In the genomic region with DNA sequence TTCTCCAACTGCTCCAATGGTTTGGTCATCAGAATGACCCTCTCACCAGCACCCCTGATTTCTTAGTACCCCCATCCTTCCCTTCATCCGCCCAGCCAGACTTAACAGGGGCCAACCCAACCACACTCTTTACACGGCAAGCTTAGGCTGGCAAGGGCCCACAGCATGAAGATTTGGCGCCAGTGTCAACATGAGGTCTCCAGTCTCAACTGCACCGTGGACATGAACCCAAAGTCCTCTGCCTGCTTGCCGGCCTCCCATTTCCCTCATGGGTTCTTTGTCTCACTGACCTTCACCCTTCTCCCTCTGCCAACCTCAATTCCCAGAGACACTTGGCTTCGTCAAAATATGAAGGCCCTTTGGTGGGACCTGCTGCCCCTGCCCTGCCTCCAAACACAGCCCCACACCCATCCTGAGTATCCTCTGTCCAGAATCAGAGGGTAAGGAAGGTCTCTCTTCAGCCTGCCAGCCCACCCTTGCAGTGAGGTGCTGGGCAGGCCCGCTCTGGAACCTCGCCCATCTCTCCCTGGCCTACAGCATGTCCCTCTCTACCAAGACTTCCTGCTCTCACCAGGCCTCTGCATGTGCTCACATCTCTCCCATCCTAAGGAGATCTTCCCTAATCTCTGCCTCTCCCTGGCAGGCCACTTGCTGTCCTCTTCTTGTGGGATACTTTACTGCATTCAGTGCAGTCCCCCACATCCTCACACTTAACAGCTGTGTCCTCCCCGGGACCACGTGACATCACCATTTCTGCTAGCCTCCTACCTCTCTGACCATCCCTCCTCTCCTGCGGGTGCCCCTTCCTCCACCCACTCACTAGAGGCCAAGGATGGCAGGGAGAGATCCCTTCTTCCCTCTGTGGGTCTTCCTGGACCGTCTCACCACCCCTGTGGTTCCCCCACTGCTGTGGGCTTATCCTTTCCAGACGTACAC, we compare ENCODE assay signal across 11 cellular contexts.
DNase-seq lines count a peak whose midpoint lies in the region; ATAC-seq, FAIRE-seq and TF ChIP-seq lines count a peak whose summit lies in the region.
"Had no signal": no experiment of that assay in that cellular context is flagged by ENCODE, and none has a peak within 500 bp of the region (broad histone marks: within the 10 kb centered on the region; RNA-seq: fewer than 3 reads in every experiment).

No MANE protein-coding gene starts in this region.

- BruUV-seq in K562 (replicated peaks; lab: Mats Ljungman, UMichigan), result no TSS peak

- H3K4me1 ChIP-seq in heart right ventricle, result peaks cover 12 to 50% (median 28%) of the 10 kb centered on the region in 9 donors
- H3K4me1 ChIP-seq in K562 (replicated peaks in 1 of 2; ENCODE audit: control insufficient read depth in 2 of 2, insufficient read depth in 2 of 2, low read length in 2 of 2), result peaks cover 25 to 30% of the 10 kb centered on the region in 2 experiments

- no peak overlapping the region for H2AFZ ChIP-seq in K562 (ENCODE audit: low read depth, low read length)

- peaks cover 51% of the 10 kb centered on the region for H3K4me1 Mint-ChIP-seq in nephron

- DNase-seq in left ventricle myocardium superior (peak; percentile 15), heart right ventricle (no peak), K562 (ENCODE audit: extremely low read depth in 1 of 4, low spot score in 3 of 4) (no peak), urothelium cell line (ENCODE audit: low spot score) (no peak), GM10248 (ENCODE audit: extremely low spot score) (no peak), HuH-7.5 (ENCODE audit: low spot score) (no peak), NCI-H1694 (lab: John Stamatoyannopoulos, UW) (no peak)
- DNase-seq: H9, NCI-H1048, NCI-H446 treated with DMSO at 0.1 percent for 48 hours had no signal

- H3K27me3 ChIP-seq in heart right ventricle, result no peaks in the 10 kb centered on the region
- peaks cover 29 to 58% of the 10 kb centered on the region in 2 experiments for H3K27me3 ChIP-seq in K562 (ENCODE audit: control insufficient read depth in 2 of 2, insufficient read depth in 2 of 2, low read length in 2 of 2)

- H4K20me1 ChIP-seq in K562 (replicated peaks; ENCODE audit: control insufficient read depth, insufficient read depth, low read length), result no peaks in the 10 kb centered on the region

- no peaks in the 10 kb centered on the region for H3K9me3 Mint-ChIP-seq in nephron
- H3K9me3 Mint-ChIP-seq: H9 had no signal

- peaks cover 11% of the 10 kb centered on the region for H3K27me3 Mint-ChIP-seq in nephron (ENCODE audit: low read depth)

- intact Hi-C loops in left ventricle myocardium superior (cut with micrococcal nuclease) (loop anchor here (10.0 kb wide), 1 partner anchor 88 kb away; the partner anchor contains the start of gene ZMIZ1), heart right ventricle (cut with DNase I) (loop anchor here in 5 of 10 donors (5.0 to 10.0 kb wide), 5 partner anchors 88 to 218 kb away; partner anchors contain the start of gene ZMIZ1 (in 1 of the 5)), K562 (cut with micrococcal nuclease) (no loop called here)

- no peaks in the 10 kb centered on the region for H3K36me3 ChIP-seq in heart right ventricle
- no peaks in the 10 kb centered on the region for H3K36me3 ChIP-seq in K562 (ENCODE audit: control insufficient read depth, insufficient read depth, low read length)

- TF ChIP-seq CTCF in heart right ventricle (IDR thresholded peaks at IDR 0.05), result no peak
- no peak for TF ChIP-seq CTCF in K562 (IDR thresholded peaks at IDR 0.05 in 2 of 3, conservative IDR thresholded peaks at IDR 0.05 in 1 of 3; ENCODE audit: insufficient read depth in 2 of 3, low read depth in 1 of 3, low read length in 3 of 3)
- TF ChIP-seq CTCF in nephron (IDR thresholded peaks at IDR 0.05; ENCODE audit: unreplicated experiment in 3 of 3), result no peak
- no peak for TF ChIP-seq CTCF in GM10248 (IDR thresholded peaks at IDR 0.05; ENCODE audit: control extremely low read depth, extremely low read depth, low read depth, missing control alignments)

- H3K4me3 Mint-ChIP-seq in nephron, result peak overlapping the region; percentile 14 to 47 (median 42)
- H3K4me3 Mint-ChIP-seq: H9 had no signal

- POLR2A ChIA-PET in K562 (lab: Yijun Ruan, JAX), result interaction anchor here (0.8 to 1.2 kb wide), 2 partner anchors 8 to 13 kb away, joined by 3 read pairs; no protein-coding TSS in a partner anchor
- POLR2A ChIA-PET in GM10248 (lab: Yijun Ruan, JAX), result no interaction called here

- TF ChIP-seq EP300 in K562 (IDR thresholded peaks at IDR 0.05; ENCODE audit: low read length), result no peak

- H3K27ac ChIP-seq in heart right ventricle, result peak overlapping the region in 1 of 10 donors; percentile 50
- no peak overlapping the region for H3K27ac ChIP-seq in K562 (ENCODE audit: extremely low read depth, low read depth, low read length)

- WGBS in heart right ventricle, 2 donors, result 94 to 95% methylated on average over 13 of the region's 13 CpGs
- WGBS in K562 (ENCODE audit: insufficient coverage, low coverage, missing lambda C conversion rate), result 24% methylated on average over 13 of the region's 13 CpGs

- CTCF ChIA-PET in K562 (lab: Yijun Ruan, JAX; ENCODE audit: low intra/inter-chr PET ratio) (no interaction called here), GM10248 (lab: Yijun Ruan, JAX) (no interaction called here)

- no peaks in the 10 kb centered on the region for H3K9me1 ChIP-seq in K562 (ENCODE audit: control insufficient read depth, insufficient read depth, low read length)

- no peak for TF ChIP-seq RAD21 in K562 (CRISPR knock-in tag; conservative IDR thresholded peaks at IDR 0.05 in 1 of 2, IDR thresholded peaks at IDR 0.05 in 1 of 2)

- TF ChIP-seq POLR2A in K562 (conservative IDR thresholded peaks at IDR 0.05), result no peak

- H3K4me3 ChIP-seq in heart right ventricle (no peak overlapping the region), K562 (no peak overlapping the region)

- peak overlapping the region in 1 of 2 experiments; percentile 54; a peak in 1 of 4 replicates for H3K9ac ChIP-seq in K562 (ENCODE audit: insufficient read depth in 1 of 2, low read depth in 2 of 2, low read length in 2 of 2)

- H3K27ac Mint-ChIP-seq in nephron, result peak overlapping the region; percentile 79 to 99 (median 99)

- in situ Hi-C loops in K562 (cut with MboI), result no loop called here

- FAIRE-seq in K562 (lab: Jason Lieb, UNC), result no peak
- peak; percentile 37 for FAIRE-seq in urothelium cell line (lab: Jason Lieb, UNC)

- ATAC-seq in left ventricle myocardium superior (no peak), heart right ventricle (no peak), K562 (no peak)

- H3K4me2 ChIP-seq in K562 (ENCODE audit: insufficient read depth, low read length), result no peak overlapping the region

- no peaks in the 10 kb centered on the region for H3K36me3 Mint-ChIP-seq in nephron (ENCODE audit: low read depth)

- H3K9me3 ChIP-seq in heart right ventricle, result no peaks in the 10 kb centered on the region
- no peaks in the 10 kb centered on the region for H3K9me3 ChIP-seq in K562 (replicated peaks; ENCODE audit: control insufficient read depth, insufficient read depth, low read depth, low read length)

- H3K79me2 ChIP-seq in K562 (ENCODE audit: control insufficient read depth, insufficient read depth, low read length), result no peaks in the 10 kb centered on the region

TF ChIP-seq in K562, 482 proteins besides CTCF, POLR2A, EP300 and RAD21:
- TF ChIP-seq CBFA2T2 (conservative IDR thresholded peaks at IDR 0.05) (peak; percentile 19), TAF9B (IDR thresholded peaks at IDR 0.05; ENCODE audit: partially characterized antibody) (no peak), KHSRP (IDR thresholded peaks at IDR 0.05) (no peak), PTTG1 (tag; IDR thresholded peaks at IDR 0.05; ENCODE audit: low read depth) (no peak), SMARCE1 (IDR thresholded peaks at IDR 0.05) (no peak), STAT5A (IDR thresholded peaks at IDR 0.05; ENCODE audit: borderline replicate concordance, low read length) (no peak), ZBTB17 (CRISPR knock-in tag; IDR thresholded peaks at IDR 0.05) (no peak), ZNF263 (CRISPR knock-in tag; IDR thresholded peaks at IDR 0.05; ENCODE audit: borderline replicate concordance) (0 out of 2 replicates have a peak, but pooled peaks have one; percentile 14), TBP (optimal IDR thresholded peaks at IDR 0.05; ENCODE audit: low read depth, low read length) (no peak), USF1 (CRISPR knock-in tag; IDR thresholded peaks at IDR 0.05) (0 out of 2 replicates have a peak, but pooled peaks have one; percentile 26), RAD51 (IDR thresholded peaks at IDR 0.05; ENCODE audit: borderline replicate concordance, low read depth) (peak; percentile 69; the same call in 1 of the 2 replicates)
- TF ChIP-seq, protein P1, sequence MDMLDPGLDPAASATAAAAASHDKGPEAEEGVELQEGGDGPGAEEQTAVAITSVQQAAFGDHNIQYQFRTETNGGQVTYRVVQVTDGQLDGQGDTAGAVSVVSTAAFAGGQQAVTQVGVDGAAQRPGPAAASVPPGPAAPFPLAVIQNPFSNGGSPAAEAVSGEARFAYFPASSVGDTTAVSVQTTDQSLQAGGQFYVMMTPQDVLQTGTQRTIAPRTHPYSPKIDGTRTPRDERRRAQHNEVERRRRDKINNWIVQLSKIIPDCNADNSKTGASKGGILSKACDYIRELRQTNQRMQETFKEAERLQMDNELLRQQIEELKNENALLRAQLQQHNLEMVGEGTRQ (CRISPR knock-in tag; IDR thresholded peaks at IDR 0.05), result peak; percentile 64
TF ChIP-seq in K562: peak in this region for 5.
